In the genomic region with DNA sequence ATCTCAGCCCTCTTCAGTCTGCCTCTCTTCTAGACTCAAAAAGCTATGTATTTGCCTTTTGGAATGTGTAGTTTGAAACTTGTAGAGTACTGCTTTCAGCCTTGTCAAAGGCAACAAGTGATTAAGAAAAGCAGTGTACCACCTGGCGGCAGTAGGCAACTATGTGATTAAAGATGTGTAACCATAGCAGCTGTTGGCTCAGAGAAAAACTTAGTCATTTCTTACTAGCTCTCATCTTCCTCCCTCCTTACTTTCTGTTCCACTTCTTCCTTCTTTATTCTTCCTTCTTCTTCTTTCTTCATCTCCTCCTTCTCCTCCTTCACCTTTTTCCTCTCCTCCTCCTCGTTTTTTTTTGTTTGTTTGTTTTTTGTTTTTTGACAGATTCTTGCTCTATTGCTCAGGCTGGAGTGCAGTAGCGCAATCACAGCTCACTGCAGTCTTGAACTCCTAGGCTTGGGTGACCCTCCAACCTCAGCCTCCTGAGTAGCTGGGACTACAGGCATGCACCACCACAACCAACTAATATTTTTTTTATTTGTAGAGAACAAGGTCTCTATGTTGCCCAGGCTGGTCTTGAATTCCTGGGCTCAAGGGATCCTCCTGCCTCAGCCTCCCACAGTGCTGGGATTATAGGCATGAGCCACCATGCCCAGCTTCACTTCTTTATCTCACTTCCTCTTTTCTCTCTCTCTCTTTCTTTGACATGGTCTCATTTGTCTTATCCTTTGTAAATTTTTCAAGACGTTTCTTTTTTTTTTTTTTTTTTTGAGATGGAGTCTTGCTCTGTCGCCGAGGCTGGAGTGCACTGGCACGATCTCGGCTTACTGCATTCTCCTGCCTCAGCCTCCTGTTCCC, we compare ENCODE assay signal across 7 cellular contexts. TPM values are rescaled to one million over a fixed set of nuclear protein-coding genes. Genes with fewer than 3 reads are reported as not detected.
DNase-seq lines count a peak whose midpoint lies in the region; ATAC-seq lines count a peak whose summit lies in the region.

No MANE protein-coding gene starts in this region.

- intact Hi-C loops in activated naive CD4-positive, alpha-beta T cell treated with anti-CD3 and anti-CD28 coated beads for 36 hours (cut with micrococcal nuclease) = loop anchor here (1.0 to 5.0 kb wide), 5 partner anchors 32 to 223 kb away; a partner anchor contains a TSS
- intact Hi-C loops in left colon (cut with DNase I, micrococcal nuclease) = no loop called here

- peak; percentile 75 for DNase-seq in HT1080 (ENCODE audit: low read depth)
- peak; percentile 67 for DNase-seq in activated naive CD4-positive, alpha-beta T cell treated with anti-CD3 and anti-CD28 coated beads for 36 hours
- peak; percentile 71 for DNase-seq in myocyte (ENCODE audit: low read depth)
- no peak for DNase-seq in left colon
- DNase-seq in mucosa of gallbladder (ENCODE audit: low spot score) = no peak

- H3K9me3 Mint-ChIP-seq in activated naive CD4-positive, alpha-beta T cell treated with anti-CD3 and anti-CD28 coated beads for 36 hours = peaks cover 8% of the 10 kb centered on the region

- peak overlapping the region; percentile 62 for H3K27ac Mint-ChIP-seq in activated naive CD4-positive, alpha-beta T cell treated with anti-CD3 and anti-CD28 coated beads for 36 hours

- H3K27me3 Mint-ChIP-seq in activated naive CD4-positive, alpha-beta T cell treated with anti-CD3 and anti-CD28 coated beads for 36 hours (ENCODE audit: low read depth) = no peaks in the 10 kb centered on the region

- peaks cover 42% of the 10 kb centered on the region for H3K36me3 Mint-ChIP-seq in activated naive CD4-positive, alpha-beta T cell treated with anti-CD3 and anti-CD28 coated beads for 36 hours (ENCODE audit: low read depth)

- CTCF ChIA-PET in activated naive CD4-positive, alpha-beta T cell treated with anti-CD3 and anti-CD28 coated beads for 36 hours (lab: Charles Lee) = interaction anchor here (0.6 to 1.0 kb wide), 4 partner anchors 11 to 271 kb away, joined by 3 to 6 read pairs (median 4); a partner anchor contains a TSS

- H3K4me3 Mint-ChIP-seq in activated naive CD4-positive, alpha-beta T cell treated with anti-CD3 and anti-CD28 coated beads for 36 hours = no peak overlapping the region

- H3K4me1 Mint-ChIP-seq in activated naive CD4-positive, alpha-beta T cell treated with anti-CD3 and anti-CD28 coated beads for 36 hours (ENCODE audit: low read depth) = peaks cover 32% of the 10 kb centered on the region

- ATAC-seq in GM18502 (IDR thresholded peaks at IDR 0.05; ENCODE audit: poor library complexity, unreplicated experiment) (peak; percentile 98), GM21723 (IDR thresholded peaks at IDR 0.05; ENCODE audit: unreplicated experiment) (peak; percentile 98), left colon (no peak)

RNA-seq across cellular contexts. Expression of a gene that starts 32.6 kb away (rescaled TPM):
- 4.9 and 5.1 TPM in 2 replicates for total RNA-seq in HT1080 (2014; rRNA removed; shearing (Covaris generic))
- polyA plus RNA-seq in HT1080 (2015; cell fraction: cytosol; rRNA removed) = 5.8 and 8.7 TPM in 2 replicates
- polyA plus RNA-seq in HT1080 (2015; cell fraction: nucleus; rRNA removed) = 14.5 and 16.9 TPM in 2 replicates
- total RNA-seq in activated naive CD4-positive, alpha-beta T cell treated with anti-CD3 and anti-CD28 coated beads for 36 hours = 10 to 100 TPM; 17.0 to 17.5 TPM
- 4.5 and 4.9 TPM in 2 replicates for total RNA-seq in myocyte
- 3.1 TPM for polyA plus RNA-seq in myocyte (2012)
- 10 to 100 TPM; 16.9 to 17.5 TPM for total RNA-seq in left colon
- 12.1 TPM for total RNA-seq in mucosa of gallbladder

RNA-seq across cellular contexts. Expression of a gene that starts 32.8 kb away (rescaled TPM):
- total RNA-seq in HT1080 (2014; rRNA removed; shearing (Covaris generic)) = 10.9 and 12.5 TPM in 2 replicates
- polyA plus RNA-seq in HT1080 (2015; cell fraction: cytosol; rRNA removed) = 5.7 and 7.8 TPM in 2 replicates
- 34.4 and 35.2 TPM in 2 replicates for polyA plus RNA-seq in HT1080 (2015; cell fraction: nucleus; rRNA removed)
- 10 to 100 TPM; 11.1 to 11.2 TPM for total RNA-seq in activated naive CD4-positive, alpha-beta T cell treated with anti-CD3 and anti-CD28 coated beads for 36 hours
- total RNA-seq in myocyte (18.7 and 19.4 TPM in 2 replicates), left colon (10 to 100 TPM; 23.1 to 28.4 TPM), mucosa of gallbladder (23.7 TPM)
- polyA plus RNA-seq in myocyte (2012) = 5.7 TPM

Comparison
In these comparisons a context has a peak if more than half of its experiments do, and no peak if none do; other contexts are left out.
1. DNase-seq: peak in HT1080 (single experiment), activated naive CD4-positive, alpha-beta T cell treated with anti-CD3 and anti-CD28 coated beads for 36 hours (single experiment) and myocyte (single experiment); none in left colon (0 of 2) and mucosa of gallbladder (single experiment).